ENCODE assay signal across 1 cellular context in genomic region chr14:69631509-69631908, GRCh38.
TF ChIP-seq lines count a peak whose summit lies in the region.

No MANE protein-coding gene starts in this region.

TF ChIP-seq in IMR-90, 13 proteins besides CTCF, POLR2A, EP300 and RAD21 (continued from another document):
- TF ChIP-seq CEBPB (IDR thresholded peaks at IDR 0.05; ENCODE audit: low read depth, low read length) (peak; percentile 61), MXI1 (IDR thresholded peaks at IDR 0.05; ENCODE audit: borderline replicate concordance, low read depth, low read length) (no peak), ELK1 (IDR thresholded peaks at IDR 0.05; ENCODE audit: borderline replicate concordance, low read depth, low read length) (no peak), USF2 (IDR thresholded peaks at IDR 0.05; ENCODE audit: low read depth, low read length) (no peak), RFX5 (IDR thresholded peaks at IDR 0.05; ENCODE audit: low read depth, low read length) (no peak), SMC3 (IDR thresholded peaks at IDR 0.05; ENCODE audit: low read depth, low read length) (no peak), MAFK (IDR thresholded peaks at IDR 0.05; ENCODE audit: low read depth, low read length) (peak; percentile 40), NFE2L2 (IDR thresholded peaks at IDR 0.05; ENCODE audit: low read depth, low read length) (peak; percentile 57; the same call in 1 of the 2 replicates), RCOR1 (IDR thresholded peaks at IDR 0.05; ENCODE audit: insufficient replicate concordance, low read length) (peak; percentile 71), CHD1 (IDR thresholded peaks at IDR 0.05; ENCODE audit: low read depth, low read length) (no peak), FOS (IDR thresholded peaks at IDR 0.05; ENCODE audit: low read depth, low read length) (peak; percentile 55), MAZ (IDR thresholded peaks at IDR 0.05; ENCODE audit: borderline replicate concordance, low read depth, low read length) (no peak)
TF ChIP-seq in IMR-90: peak in this region for 6.
